ENCODE assay signal across 1 cellular context in the genomic region with DNA sequence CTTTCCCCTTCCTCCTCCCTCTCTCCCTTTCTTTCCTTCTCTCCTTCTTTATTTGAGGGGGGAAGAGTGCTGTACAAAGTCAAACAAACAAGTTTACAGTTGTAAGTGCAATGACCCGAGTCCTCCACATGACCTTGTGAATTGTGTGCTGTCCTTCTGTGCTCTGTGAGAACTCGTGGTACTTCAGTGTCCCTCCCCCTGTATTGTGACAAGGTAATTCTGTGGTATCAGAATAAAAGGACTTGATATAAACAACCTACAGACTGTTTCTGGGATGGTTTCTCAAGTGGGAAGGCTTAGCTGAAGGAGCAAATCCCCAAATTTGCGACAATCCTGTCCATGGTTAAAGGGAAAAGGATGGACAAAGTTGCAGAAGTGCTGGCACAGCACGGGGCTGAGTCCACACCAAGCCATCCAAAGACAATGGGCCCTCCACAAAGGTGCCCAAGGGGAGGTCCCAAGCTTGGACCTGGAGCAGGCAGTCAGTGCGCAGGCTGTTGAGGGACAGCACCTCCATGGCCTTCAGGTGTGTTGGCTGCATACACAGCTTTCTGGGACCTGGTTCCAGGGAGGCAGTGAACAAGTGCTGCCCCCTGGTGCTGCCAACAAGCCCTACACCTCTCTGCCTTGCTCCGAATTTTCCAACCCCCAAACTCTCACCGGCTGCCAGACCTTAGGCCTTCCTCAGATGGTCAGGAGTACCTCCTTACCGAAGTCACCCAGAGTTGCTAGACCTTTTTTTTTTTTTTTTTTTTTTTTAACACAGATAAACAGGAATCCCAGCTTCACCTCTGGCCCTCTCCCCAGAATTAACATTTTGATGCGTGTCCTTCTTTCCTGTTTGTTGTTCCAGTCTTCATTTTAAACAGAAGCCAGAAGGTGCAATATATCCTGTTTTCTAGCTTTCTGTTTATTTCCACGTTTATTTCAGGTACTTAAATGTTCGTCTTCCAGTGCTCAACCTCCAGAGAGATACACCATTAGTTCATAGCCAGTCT.
TF ChIP-seq lines count a peak whose summit lies in the region.

No MANE protein-coding gene starts in this region.

TF ChIP-seq in HepG2, 621 proteins besides CTCF, POLR2A, EP300 and RAD21 (continued from another document and continues in another):
- no peak for TF ChIP-seq KIAA2018 (CRISPR knock-in tag; IDR thresholded peaks at IDR 0.05; ENCODE audit: borderline replicate concordance)
- no peak for TF ChIP-seq ZNF326 (CRISPR knock-in tag; IDR thresholded peaks at IDR 0.05; ENCODE audit: borderline replicate concordance)
- TF ChIP-seq ZBTB10 (CRISPR knock-in tag; IDR thresholded peaks at IDR 0.05; ENCODE audit: borderline replicate concordance), result no peak
- TF ChIP-seq ZSCAN30 (CRISPR knock-in tag; IDR thresholded peaks at IDR 0.05), result no peak
- no peak for TF ChIP-seq NR3C1 (CRISPR knock-in tag; IDR thresholded peaks at IDR 0.05)
- TF ChIP-seq ZFP62 (CRISPR knock-in tag; IDR thresholded peaks at IDR 0.05), result no peak
- TF ChIP-seq BRD4 (CRISPR knock-in tag; IDR thresholded peaks at IDR 0.05), result 0 out of 2 replicates have a peak, but pooled peaks have one; percentile 30
- no peak for TF ChIP-seq ATRX (CRISPR knock-in tag; IDR thresholded peaks at IDR 0.05; ENCODE audit: borderline replicate concordance)
- TF ChIP-seq, protein P1, sequence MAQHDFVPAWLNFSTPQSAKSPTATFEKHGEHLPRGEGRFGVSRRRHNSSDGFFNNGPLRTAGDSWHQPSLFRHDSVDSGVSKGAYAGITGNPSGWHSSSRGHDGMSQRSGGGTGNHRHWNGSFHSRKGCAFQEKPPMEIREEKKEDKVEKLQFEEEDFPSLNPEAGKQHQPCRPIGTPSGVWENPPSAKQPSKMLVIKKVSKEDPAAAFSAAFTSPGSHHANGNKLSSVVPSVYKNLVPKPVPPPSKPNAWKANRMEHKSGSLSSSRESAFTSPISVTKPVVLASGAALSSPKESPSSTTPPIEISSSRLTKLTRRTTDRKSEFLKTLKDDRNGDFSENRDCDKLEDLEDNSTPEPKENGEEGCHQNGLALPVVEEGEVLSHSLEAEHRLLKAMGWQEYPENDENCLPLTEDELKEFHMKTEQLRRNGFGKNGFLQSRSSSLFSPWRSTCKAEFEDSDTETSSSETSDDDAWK (CRISPR knock-in tag; IDR thresholded peaks at IDR 0.05), result no peak
- no peak for TF ChIP-seq ZNF256 (CRISPR knock-in tag; conservative IDR thresholded peaks at IDR 0.05)
- no peak for TF ChIP-seq ZNF598 (CRISPR knock-in tag; IDR thresholded peaks at IDR 0.05; ENCODE audit: borderline replicate concordance)
- no peak for TF ChIP-seq ZNF354B (CRISPR knock-in tag; IDR thresholded peaks at IDR 0.05)
- no peak for TF ChIP-seq TBX3 (IDR thresholded peaks at IDR 0.05; ENCODE audit: borderline replicate concordance)
- no peak for TF ChIP-seq ZNF777 (CRISPR knock-in tag; IDR thresholded peaks at IDR 0.05)
- no peak for TF ChIP-seq CSRNP2 (CRISPR knock-in tag; conservative IDR thresholded peaks at IDR 0.05; ENCODE audit: low read depth)
- TF ChIP-seq NFE2L1 (CRISPR knock-in tag; IDR thresholded peaks at IDR 0.05; ENCODE audit: borderline replicate concordance), result no peak
- TF ChIP-seq, protein P2, sequence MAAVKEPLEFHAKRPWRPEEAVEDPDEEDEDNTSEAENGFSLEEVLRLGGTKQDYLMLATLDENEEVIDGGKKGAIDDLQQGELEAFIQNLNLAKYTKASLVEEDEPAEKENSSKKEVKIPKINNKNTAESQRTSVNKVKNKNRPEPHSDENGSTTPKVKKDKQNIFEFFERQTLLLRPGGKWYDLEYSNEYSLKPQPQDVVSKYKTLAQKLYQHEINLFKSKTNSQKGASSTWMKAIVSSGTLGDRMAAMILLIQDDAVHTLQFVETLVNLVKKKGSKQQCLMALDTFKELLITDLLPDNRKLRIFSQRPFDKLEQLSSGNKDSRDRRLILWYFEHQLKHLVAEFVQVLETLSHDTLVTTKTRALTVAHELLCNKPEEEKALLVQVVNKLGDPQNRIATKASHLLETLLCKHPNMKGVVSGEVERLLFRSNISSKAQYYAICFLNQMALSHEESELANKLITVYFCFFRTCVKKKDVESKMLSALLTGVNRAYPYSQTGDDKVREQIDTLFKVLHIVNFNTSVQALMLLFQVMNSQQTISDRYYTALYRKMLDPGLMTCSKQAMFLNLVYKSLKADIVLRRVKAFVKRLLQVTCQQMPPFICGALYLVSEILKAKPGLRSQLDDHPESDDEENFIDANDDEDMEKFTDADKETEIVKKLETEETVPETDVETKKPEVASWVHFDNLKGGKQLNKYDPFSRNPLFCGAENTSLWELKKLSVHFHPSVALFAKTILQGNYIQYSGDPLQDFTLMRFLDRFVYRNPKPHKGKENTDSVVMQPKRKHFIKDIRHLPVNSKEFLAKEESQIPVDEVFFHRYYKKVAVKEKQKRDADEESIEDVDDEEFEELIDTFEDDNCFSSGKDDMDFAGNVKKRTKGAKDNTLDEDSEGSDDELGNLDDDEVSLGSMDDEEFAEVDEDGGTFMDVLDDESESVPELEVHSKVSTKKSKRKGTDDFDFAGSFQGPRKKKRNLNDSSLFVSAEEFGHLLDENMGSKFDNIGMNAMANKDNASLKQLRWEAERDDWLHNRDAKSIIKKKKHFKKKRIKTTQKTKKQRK (IDR thresholded peaks at IDR 0.05; ENCODE audit: low read length), result no peak
- TF ChIP-seq, protein P3, sequence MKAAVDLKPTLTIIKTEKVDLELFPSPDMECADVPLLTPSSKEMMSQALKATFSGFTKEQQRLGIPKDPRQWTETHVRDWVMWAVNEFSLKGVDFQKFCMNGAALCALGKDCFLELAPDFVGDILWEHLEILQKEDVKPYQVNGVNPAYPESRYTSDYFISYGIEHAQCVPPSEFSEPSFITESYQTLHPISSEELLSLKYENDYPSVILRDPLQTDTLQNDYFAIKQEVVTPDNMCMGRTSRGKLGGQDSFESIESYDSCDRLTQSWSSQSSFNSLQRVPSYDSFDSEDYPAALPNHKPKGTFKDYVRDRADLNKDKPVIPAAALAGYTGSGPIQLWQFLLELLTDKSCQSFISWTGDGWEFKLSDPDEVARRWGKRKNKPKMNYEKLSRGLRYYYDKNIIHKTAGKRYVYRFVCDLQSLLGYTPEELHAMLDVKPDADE (CRISPR knock-in tag; IDR thresholded peaks at IDR 0.05), result no peak
- no peak for TF ChIP-seq WIZ (CRISPR knock-in tag; IDR thresholded peaks at IDR 0.05)
- TF ChIP-seq ZFP91 (CRISPR knock-in tag; IDR thresholded peaks at IDR 0.05; ENCODE audit: borderline replicate concordance), result peak; percentile 3; the same call in 1 of the 2 replicates
- TF ChIP-seq BHLHE40 (IDR thresholded peaks at IDR 0.05; ENCODE audit: low read length), result no peak
- no peak for TF ChIP-seq NFYC (CRISPR knock-in tag; IDR thresholded peaks at IDR 0.05)
- no peak for TF ChIP-seq TOE1 (CRISPR knock-in tag; IDR thresholded peaks at IDR 0.05)
- TF ChIP-seq MLLT10 (CRISPR knock-in tag; IDR thresholded peaks at IDR 0.05), result no peak
- TF ChIP-seq ZNF772 (CRISPR knock-in tag; IDR thresholded peaks at IDR 0.05), result no peak
- peak; percentile 63 for TF ChIP-seq HMG20A (CRISPR knock-in tag; IDR thresholded peaks at IDR 0.05; ENCODE audit: borderline replicate concordance)
- no peak for TF ChIP-seq ZNF616 (CRISPR knock-in tag; IDR thresholded peaks at IDR 0.05; ENCODE audit: low read depth)
- 0 out of 2 replicates have a peak, but pooled peaks have one; percentile 1 for TF ChIP-seq ZNF431 (CRISPR knock-in tag; IDR thresholded peaks at IDR 0.05; ENCODE audit: borderline replicate concordance, low read depth)
